Comparison of ENCODE assay signal across 14 cellular contexts in the genomic region with DNA sequence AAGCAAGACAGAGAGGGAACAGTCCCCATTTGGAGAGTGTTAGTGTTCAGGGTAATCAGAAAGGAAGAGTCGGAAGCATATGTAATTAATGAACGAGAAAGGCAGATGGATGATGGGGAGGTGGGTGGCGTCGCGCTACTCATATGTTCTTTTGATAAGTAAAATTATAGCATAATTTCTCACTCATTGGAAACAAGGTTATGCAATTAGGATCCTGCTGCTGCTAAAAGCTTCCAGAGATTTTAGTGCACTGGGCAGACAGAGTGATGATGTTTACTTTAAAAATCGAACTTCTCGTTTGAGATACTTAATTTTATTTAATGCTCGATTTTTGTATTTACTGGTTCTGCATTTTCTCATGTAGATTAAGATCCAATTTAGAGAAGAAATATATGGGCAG.
DNase-seq lines count a peak whose midpoint lies in the region; ATAC-seq lines count a peak whose summit lies in the region.
"Had no signal": no experiment of that assay in that cellular context is flagged by ENCODE, and none has a peak within 500 bp of the region (broad histone marks: within the 10 kb centered on the region; RNA-seq: fewer than 3 reads in every experiment).

No MANE protein-coding gene starts in this region.

- H3K9me3 Mint-ChIP-seq in activated CD4-positive, alpha-beta T cell treated with anti-CD3 and anti-CD28 coated beads, Interleukin-2, amount 10 ng/mL, durations not matched to agents 7 days and 5 days = peaks cover 27% of the 10 kb centered on the region
- H3K9me3 Mint-ChIP-seq in immature natural killer cell = no peaks in the 10 kb centered on the region

- no peaks in the 10 kb centered on the region for H3K27me3 Mint-ChIP-seq in activated CD4-positive, alpha-beta T cell treated with anti-CD3 and anti-CD28 coated beads, Interleukin-2, amount 10 ng/mL, durations not matched to agents 7 days and 5 days
- H3K27me3 Mint-ChIP-seq in T-helper 17 cell = no peaks in the 10 kb centered on the region
- no peaks in the 10 kb centered on the region for H3K27me3 Mint-ChIP-seq in immature natural killer cell (ENCODE audit: low read depth in 3 of 3)

- DNase-seq in activated CD4-positive, alpha-beta T cell treated with anti-CD3 and anti-CD28 coated beads, Interleukin-2, amount 10 ng/mL, durations not matched to agents 7 days and 5 days = no peak
- DNase-seq in activated CD4-positive, alpha-beta T cell treated with anti-CD3 and anti-CD28 coated beads, Interleukin-2, amount 50 U/mL, for 4 hours = no peak
- DNase-seq in COR-L47 (lab: John Stamatoyannopoulos, UW) (peak; percentile 24), T-helper 17 cell (no peak), immature natural killer cell (no peak), NCI-H1105 treated with DMSO at 0.1 percent for 48 hours (lab: John Stamatoyannopoulos, UW) (no peak), NCI-H526 treated with DMSO at 0.1 percent for 48 hours (lab: John Stamatoyannopoulos, UW) (no peak)
- DNase-seq: activated CD4-positive, alpha-beta T cell treated with anti-CD3 and anti-CD28 coated beads for 4 hours; hippocampal formation; NCI-H774; stimulated activated CD4-positive, alpha-beta T cell treated with anti-CD3 and anti-CD28 coated beads, Interleukin-1b, Interleukin-23, amount 100 ng/mL, for 48 hours had no signal

- peaks cover 58% of the 10 kb centered on the region for H3K36me3 Mint-ChIP-seq in activated CD4-positive, alpha-beta T cell treated with anti-CD3 and anti-CD28 coated beads, Interleukin-2, amount 10 ng/mL, durations not matched to agents 7 days and 5 days (ENCODE audit: low read depth)
- no peaks in the 10 kb centered on the region for H3K36me3 Mint-ChIP-seq in T-helper 17 cell (ENCODE audit: low read depth)
- no peaks in the 10 kb centered on the region for H3K36me3 Mint-ChIP-seq in immature natural killer cell

- POLR2A ChIA-PET in activated CD4-positive, alpha-beta T cell treated with anti-CD3 and anti-CD28 coated beads, Interleukin-2, amount 10 ng/mL, durations not matched to agents 7 days and 5 days (lab: Charles Lee) = no interaction called here

- H3K9me3 ChIP-seq in T-helper 17 cell (ENCODE audit: control insufficient read depth, low read length, poor library complexity, severe bottlenecking) = no peaks in the 10 kb centered on the region
- H3K9me3 ChIP-seq: SJSA1 had no signal

- H3K4me1 Mint-ChIP-seq in activated CD4-positive, alpha-beta T cell treated with anti-CD3 and anti-CD28 coated beads, Interleukin-2, amount 10 ng/mL, durations not matched to agents 7 days and 5 days = peaks cover 81% of the 10 kb centered on the region
- peaks cover 43% of the 10 kb centered on the region for H3K4me1 Mint-ChIP-seq in T-helper 17 cell
- H3K4me1 Mint-ChIP-seq in immature natural killer cell = peaks cover 29 to 75% of the 10 kb centered on the region in 2 donors

- peak overlapping the region; percentile 65 for H3K4me3 Mint-ChIP-seq in activated CD4-positive, alpha-beta T cell treated with anti-CD3 and anti-CD28 coated beads, Interleukin-2, amount 10 ng/mL, durations not matched to agents 7 days and 5 days
- H3K4me3 Mint-ChIP-seq in T-helper 17 cell (peak overlapping the region; percentile 28), immature natural killer cell (peak overlapping the region in 3 of 5 donors; percentile 18 to 33 (median 22))

- CTCF ChIA-PET in activated CD4-positive, alpha-beta T cell treated with anti-CD3 and anti-CD28 coated beads, Interleukin-2, amount 10 ng/mL, durations not matched to agents 7 days and 5 days (lab: Charles Lee) = interaction anchor here (1.0 to 1.2 kb wide), 2 partner anchors 15 to 83 kb away, joined by 3 to 8 read pairs; no protein-coding TSS in a partner anchor

- peak overlapping the region; percentile 98 for H3K27ac Mint-ChIP-seq in activated CD4-positive, alpha-beta T cell treated with anti-CD3 and anti-CD28 coated beads, Interleukin-2, amount 10 ng/mL, durations not matched to agents 7 days and 5 days
- H3K27ac Mint-ChIP-seq in T-helper 17 cell (peak overlapping the region; percentile 91), immature natural killer cell (peak overlapping the region in 2 of 6 donors; percentile 33 to 41)

- ATAC-seq in T-helper 17 cell = no peak
- ATAC-seq in HG02852 (IDR thresholded peaks at IDR 0.05; ENCODE audit: unreplicated experiment) = no peak
- ATAC-seq: Panc1 had no signal
